24 cellular contexts compared by ENCODE assay signal in genomic region chr6:111307275-111307858, GRCh38.
"Had no signal": no experiment of that assay in that cellular context is flagged by ENCODE, and none has a peak within 500 bp of the region (broad histone marks: within the 10 kb centered on the region; RNA-seq: fewer than 3 reads in every experiment).

No MANE protein-coding gene starts in this region.

- H3K4me3 Mint-ChIP-seq: activated naive CD8-positive, alpha-beta T cell treated with anti-CD3 and anti-CD28 coated beads for 36 hours; activated T-cell treated with anti-CD3 and anti-CD28 coated beads, Interleukin-2, amount 50 U/mL, for 4 hours; effector memory CD8-positive, alpha-beta T cell; mesothelial cell of epicardium; natural killer cell treated with Interleukin-12 subunit alpha and Interleukin-12 subunit beta and Interleukin-15 and Interleukin-18, amount 100 ng/mL, for 72 hours; stimulated activated naive B cell treated with anti-CD40 and anti-IgM and Interleukin-4, amounts not matched to agents 10 μg/mL and 1 μg/mL and 100 μg/mL, for 72 hours had no signal

- H3K4me1 Mint-ChIP-seq: mesothelial cell of epicardium had no signal

- H3K27me3 ChIP-seq: colonic mucosa, dorsolateral prefrontal cortex, heart right ventricle, neutrophil, pancreas, sigmoid colon, testis, uterus had no signal

- H3K9me3 ChIP-seq: colonic mucosa, heart right ventricle, left ventricle myocardium inferior, neutrophil, pancreas, sigmoid colon, testis had no signal

- H3K36me3 ChIP-seq: colonic mucosa, uterus had no signal

- DNase-seq: activated CD4-positive, alpha-beta T cell treated with anti-CD3 and anti-CD28 coated beads, Interleukin-2, amount 50 U/mL, for 48 hours; activated CD8-positive, alpha-beta memory T cell treated with anti-CD3 and anti-CD28 coated beads, Interleukin-2, amount 50 U/mL, for 48 hours; activated naive CD4-positive, alpha-beta T cell treated with Interleukin-2 at 50 U/mL for 16 hours; activated naive CD8-positive, alpha-beta T cell treated with anti-CD3 and anti-CD28 coated beads for 36 hours; activated T-cell treated with anti-CD3 and anti-CD28 coated beads, Interleukin-2, amount 50 U/mL, for 4 hours; colonic mucosa; dorsolateral prefrontal cortex; effector memory CD8-positive, alpha-beta T cell; heart right ventricle; kidney; left ventricle myocardium inferior; pancreas; sigmoid colon; stimulated activated CD4-positive, alpha-beta T cell treated with anti-CD3 and anti-CD28 coated beads, Interleukin-2, amount 100 ng/mL, for 48 hours; stimulated activated CD8-positive, alpha-beta memory T cell treated with anti-CD3 and anti-CD28 coated beads, Interleukin-4, amount 100 ng/mL, for 48 hours; stimulated activated naive B cell treated with anti-CD40 and anti-IgM and Interleukin-4, amounts not matched to agents 10 μg/mL and 1 μg/mL and 100 μg/mL, for 72 hours; T-helper 1 cell; testis; uterus had no signal

- H3K27ac ChIP-seq: colonic mucosa, dorsolateral prefrontal cortex, heart right ventricle, left ventricle myocardium inferior, neutrophil, pancreas, sigmoid colon, testis, uterus had no signal

- H3K9me3 Mint-ChIP-seq: activated T-cell treated with anti-CD3 and anti-CD28 coated beads, Interleukin-2, amount 50 U/mL, for 4 hours; effector memory CD8-positive, alpha-beta T cell; natural killer cell treated with Interleukin-12 subunit alpha and Interleukin-12 subunit beta and Interleukin-15 and Interleukin-18, amount 100 ng/mL, for 72 hours; stimulated activated naive B cell treated with anti-CD40 and anti-IgM and Interleukin-4, amounts not matched to agents 10 μg/mL and 1 μg/mL and 100 μg/mL, for 72 hours had no signal

- H3K27me3 Mint-ChIP-seq: activated naive CD8-positive, alpha-beta T cell treated with anti-CD3 and anti-CD28 coated beads for 36 hours; effector memory CD8-positive, alpha-beta T cell; natural killer cell treated with Interleukin-12 subunit alpha and Interleukin-12 subunit beta and Interleukin-15 and Interleukin-18, amount 100 ng/mL, for 72 hours; stimulated activated naive B cell treated with anti-CD40 and anti-IgM and Interleukin-4, amounts not matched to agents 10 μg/mL and 1 μg/mL and 100 μg/mL, for 72 hours had no signal

- ATAC-seq: activated T-cell treated with anti-CD3 and anti-CD28 coated beads, Interleukin-2, amount 50 U/mL, for 4 hours; effector memory CD8-positive, alpha-beta T cell; heart right ventricle; natural killer cell treated with Interleukin-12 subunit alpha and Interleukin-12 subunit beta and Interleukin-15 and Interleukin-18, amount 100 ng/mL, for 72 hours; pancreas; stimulated activated naive B cell treated with anti-CD40 and anti-IgM and Interleukin-4, amounts not matched to agents 10 μg/mL and 1 μg/mL and 100 μg/mL, for 72 hours had no signal

- H3K4me3 ChIP-seq: colonic mucosa, dorsolateral prefrontal cortex, heart right ventricle, left ventricle myocardium inferior, pancreas, sigmoid colon, testis, uterus had no signal

- FAIRE-seq: bronchial epithelial cell, endothelial cell of umbilical vein, kidney, pancreas had no signal

- H3K27ac Mint-ChIP-seq: activated naive CD8-positive, alpha-beta T cell treated with anti-CD3 and anti-CD28 coated beads for 36 hours; effector memory CD8-positive, alpha-beta T cell; mesothelial cell of epicardium; natural killer cell treated with Interleukin-12 subunit alpha and Interleukin-12 subunit beta and Interleukin-15 and Interleukin-18, amount 100 ng/mL, for 72 hours; stimulated activated naive B cell treated with anti-CD40 and anti-IgM and Interleukin-4, amounts not matched to agents 10 μg/mL and 1 μg/mL and 100 μg/mL, for 72 hours had no signal

- H3K4me1 ChIP-seq: colonic mucosa, pancreas, testis, uterus had no signal
